ENCODE assay signal across 1 cellular context in the genomic region with DNA sequence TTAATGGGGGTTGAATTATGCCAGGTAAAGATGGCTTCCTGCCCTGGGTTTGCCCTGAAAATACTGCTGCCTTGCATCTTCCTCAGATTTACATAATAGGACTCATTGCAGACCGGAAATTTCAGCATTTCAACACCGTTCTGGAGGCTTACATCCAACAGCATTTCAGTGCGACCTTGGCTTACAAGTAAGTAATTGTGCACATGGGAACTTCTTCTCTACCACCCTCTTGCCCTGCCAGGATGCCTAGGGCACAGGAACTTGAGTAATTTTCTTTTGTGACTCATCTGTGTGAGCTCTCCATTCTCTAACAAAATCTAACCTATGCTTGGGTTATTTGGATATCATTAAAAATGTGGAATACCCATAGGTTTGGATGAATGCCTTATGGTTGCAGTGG.
TF ChIP-seq lines count a peak whose summit lies in the region.

No MANE protein-coding gene starts in this region.

TF ChIP-seq in SK-N-SH treated with all-trans-retinoic acid at 6 μM for 48 hours, 23 proteins besides CTCF, POLR2A, EP300 and RAD21 (continued from another document):
- TF ChIP-seq, protein P1, sequence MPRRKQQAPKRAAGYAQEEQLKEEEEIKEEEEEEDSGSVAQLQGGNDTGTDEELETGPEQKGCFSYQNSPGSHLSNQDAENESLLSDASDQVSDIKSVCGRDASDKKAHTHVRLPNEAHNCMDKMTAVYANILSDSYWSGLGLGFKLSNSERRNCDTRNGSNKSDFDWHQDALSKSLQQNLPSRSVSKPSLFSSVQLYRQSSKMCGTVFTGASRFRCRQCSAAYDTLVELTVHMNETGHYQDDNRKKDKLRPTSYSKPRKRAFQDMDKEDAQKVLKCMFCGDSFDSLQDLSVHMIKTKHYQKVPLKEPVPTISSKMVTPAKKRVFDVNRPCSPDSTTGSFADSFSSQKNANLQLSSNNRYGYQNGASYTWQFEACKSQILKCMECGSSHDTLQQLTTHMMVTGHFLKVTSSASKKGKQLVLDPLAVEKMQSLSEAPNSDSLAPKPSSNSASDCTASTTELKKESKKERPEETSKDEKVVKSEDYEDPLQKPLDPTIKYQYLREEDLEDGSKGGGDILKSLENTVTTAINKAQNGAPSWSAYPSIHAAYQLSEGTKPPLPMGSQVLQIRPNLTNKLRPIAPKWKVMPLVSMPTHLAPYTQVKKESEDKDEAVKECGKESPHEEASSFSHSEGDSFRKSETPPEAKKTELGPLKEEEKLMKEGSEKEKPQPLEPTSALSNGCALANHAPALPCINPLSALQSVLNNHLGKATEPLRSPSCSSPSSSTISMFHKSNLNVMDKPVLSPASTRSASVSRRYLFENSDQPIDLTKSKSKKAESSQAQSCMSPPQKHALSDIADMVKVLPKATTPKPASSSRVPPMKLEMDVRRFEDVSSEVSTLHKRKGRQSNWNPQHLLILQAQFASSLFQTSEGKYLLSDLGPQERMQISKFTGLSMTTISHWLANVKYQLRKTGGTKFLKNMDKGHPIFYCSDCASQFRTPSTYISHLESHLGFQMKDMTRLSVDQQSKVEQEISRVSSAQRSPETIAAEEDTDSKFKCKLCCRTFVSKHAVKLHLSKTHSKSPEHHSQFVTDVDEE (CRISPR knock-in tag; IDR thresholded peaks at IDR 0.05): no peak
- no peak for TF ChIP-seq CREB5 (CRISPR knock-in tag; IDR thresholded peaks at IDR 0.05; ENCODE audit: low read depth)
- TF ChIP-seq ZFP3 (CRISPR knock-in tag; IDR thresholded peaks at IDR 0.05): no peak
- TF ChIP-seq ARNTL (CRISPR knock-in tag; IDR thresholded peaks at IDR 0.05; ENCODE audit: borderline replicate concordance, low read depth): no peak
- no peak for TF ChIP-seq ZNF70 (CRISPR knock-in tag; IDR thresholded peaks at IDR 0.05)
